In genomic region chr20:4916991-4917881, GRCh38 we compare ENCODE assay signal across 15 cellular contexts.
DNase-seq lines count a peak whose midpoint lies in the region; ATAC-seq and TF ChIP-seq lines count a peak whose summit lies in the region.
"Had no signal": no experiment of that assay in that cellular context is flagged by ENCODE, and none has a peak within 500 bp of the region (broad histone marks: within the 10 kb centered on the region; RNA-seq: fewer than 3 reads in every experiment).

No MANE protein-coding gene starts in this region.

- H3K36me3 ChIP-seq in MM.1S (replicated peaks; ENCODE audit: insufficient read depth, low read length) (no peaks in the 10 kb centered on the region), mucosa of descending colon (ENCODE audit: low read depth) (no peaks in the 10 kb centered on the region)
- H3K36me3 ChIP-seq: uterus had no signal

- H3K4me3 ChIP-seq in MM.1S (ENCODE audit: low read length), result no peak overlapping the region
- no peak overlapping the region for H3K4me3 ChIP-seq in mucosa of descending colon
- H3K4me3 ChIP-seq: GM12878, uterus had no signal

- peaks cover 7% of the 10 kb centered on the region for H3K36me3 Mint-ChIP-seq in T-helper 2 cell treated with Interferon-gamma antibody and Interleukin-4, amounts not matched to agents 5 μg/mL and 100 μg/mL, for 36 hours (ENCODE audit: low read depth)

- peaks cover 6% of the 10 kb centered on the region for H3K4me1 Mint-ChIP-seq in T-helper 2 cell treated with Interferon-gamma antibody and Interleukin-4, amounts not matched to agents 5 μg/mL and 100 μg/mL, for 36 hours (ENCODE audit: low read depth)

- DNase-seq in AG20443 (ENCODE audit: low spot score), result peak; percentile 43
- DNase-seq in MM.1S, result no peak
- peak; percentile 70 for DNase-seq in cerebellar cortex (ENCODE audit: low spot score)
- DNase-seq in mucosa of descending colon, result no peak
- DNase-seq in T-helper 2 cell treated with Interferon-gamma antibody and Interleukin-4, amounts not matched to agents 5 μg/mL and 100 μg/mL, for 36 hours (ENCODE audit: low spot score), result no peak
- no peak for DNase-seq in activated T-cell treated with anti-CD3 and anti-CD28 coated beads for 4 hours
- DNase-seq: activated CD4-positive, alpha-beta T cell treated with anti-CD3 and anti-CD28 coated beads, Interleukin-2, amount 10 ng/mL, durations not matched to agents 24 days and 14 days; CD8-positive, alpha-beta memory T cell; erythroblast; NCI-H2107; uterus had no signal

- peaks cover 20% of the 10 kb centered on the region for H3F3A ChIP-seq in MM.1S (ENCODE audit: insufficient read depth, low read length)

- no peaks in the 10 kb centered on the region for H3K27me3 ChIP-seq in MM.1S (replicated peaks; ENCODE audit: insufficient read depth, low read length)
- H3K27me3 ChIP-seq: uterus had no signal

- no peak overlapping the region for H3K9ac ChIP-seq in MM.1S (ENCODE audit: low read length)

- H3K4me3 Mint-ChIP-seq in T-helper 2 cell treated with Interferon-gamma antibody and Interleukin-4, amounts not matched to agents 5 μg/mL and 100 μg/mL, for 36 hours, result no peak overlapping the region
- H3K4me3 Mint-ChIP-seq: activated CD4-positive, alpha-beta T cell treated with anti-CD3 and anti-CD28 coated beads, Interleukin-2, amount 10 ng/mL, durations not matched to agents 24 days and 14 days; activated naive CD4-positive, alpha-beta T cell treated with anti-CD3 and anti-CD28 coated beads, Interleukin-2, amount 50 U/mL, for 24 hours; CD8-positive, alpha-beta memory T cell had no signal

- intact Hi-C loops in mucosa of descending colon (cut with DNase I, micrococcal nuclease), result no loop called here

- no peak overlapping the region for H3K27ac ChIP-seq in MM.1S (ENCODE audit: low read length)
- H3K27ac ChIP-seq: uterus had no signal

- peak overlapping the region; percentile 67; the same call in 1 of the 2 replicates for H3K4me2 ChIP-seq in MM.1S (ENCODE audit: low read depth, low read length)

- H3K4me1 ChIP-seq in MM.1S (ENCODE audit: low read length) (peaks cover 26% of the 10 kb centered on the region), mucosa of descending colon (ENCODE audit: low read depth) (peaks cover 10% of the 10 kb centered on the region)
- H3K4me1 ChIP-seq: uterus had no signal

- ATAC-seq in mucosa of descending colon (peak; percentile 46), GM18870 (IDR thresholded peaks at IDR 0.05; ENCODE audit: unreplicated experiment) (no peak), HG02870 (IDR thresholded peaks at IDR 0.05; ENCODE audit: unreplicated experiment) (no peak)
- ATAC-seq: GM12878 had no signal

- H3K9me2 ChIP-seq in MM.1S (replicated peaks; ENCODE audit: insufficient read depth, low read length), result no peaks in the 10 kb centered on the region

- TF ChIP-seq CTCF in MM.1S (IDR thresholded peaks at IDR 0.05; ENCODE audit: low read length), result no peak
- TF ChIP-seq CTCF in mucosa of descending colon (IDR thresholded peaks at IDR 0.05), result no peak

- H3K9me3 Mint-ChIP-seq in T-helper 2 cell treated with Interferon-gamma antibody and Interleukin-4, amounts not matched to agents 5 μg/mL and 100 μg/mL, for 36 hours, result no peaks in the 10 kb centered on the region
- H3K9me3 Mint-ChIP-seq: activated CD4-positive, alpha-beta T cell treated with anti-CD3 and anti-CD28 coated beads, Interleukin-2, amount 10 ng/mL, durations not matched to agents 24 days and 14 days; activated naive CD4-positive, alpha-beta T cell treated with anti-CD3 and anti-CD28 coated beads, Interleukin-2, amount 50 U/mL, for 24 hours; CD8-positive, alpha-beta memory T cell had no signal

- no peak overlapping the region for H2AFZ ChIP-seq in MM.1S (ENCODE audit: low read length)

- no peaks in the 10 kb centered on the region for H4K20me1 ChIP-seq in MM.1S (ENCODE audit: insufficient read depth, low read length)

- H3K9me3 ChIP-seq in MM.1S (replicated peaks; ENCODE audit: insufficient read depth, low read length) (no peaks in the 10 kb centered on the region), mucosa of descending colon (no peaks in the 10 kb centered on the region)
- H3K9me3 ChIP-seq: uterus had no signal

- no peak overlapping the region for H3K27ac Mint-ChIP-seq in T-helper 2 cell treated with Interferon-gamma antibody and Interleukin-4, amounts not matched to agents 5 μg/mL and 100 μg/mL, for 36 hours
- H3K27ac Mint-ChIP-seq: activated CD4-positive, alpha-beta T cell treated with anti-CD3 and anti-CD28 coated beads, Interleukin-2, amount 10 ng/mL, durations not matched to agents 24 days and 14 days; activated naive CD4-positive, alpha-beta T cell treated with anti-CD3 and anti-CD28 coated beads, Interleukin-2, amount 50 U/mL, for 24 hours had no signal

- no peaks in the 10 kb centered on the region for H3K79me2 ChIP-seq in MM.1S (ENCODE audit: low read length)

- no peaks in the 10 kb centered on the region for H3K27me3 Mint-ChIP-seq in T-helper 2 cell treated with Interferon-gamma antibody and Interleukin-4, amounts not matched to agents 5 μg/mL and 100 μg/mL, for 36 hours (ENCODE audit: low read depth)
- H3K27me3 Mint-ChIP-seq: activated CD4-positive, alpha-beta T cell treated with anti-CD3 and anti-CD28 coated beads, Interleukin-2, amount 10 ng/mL, durations not matched to agents 24 days and 14 days; activated naive CD4-positive, alpha-beta T cell treated with anti-CD3 and anti-CD28 coated beads, Interleukin-2, amount 50 U/mL, for 24 hours; CD8-positive, alpha-beta memory T cell had no signal

Comparison
In these comparisons a context has a peak if more than half of its experiments do, and no peak if none do; other contexts are left out.
1. DNase-seq: peak in AG20443 (single experiment) and cerebellar cortex (single experiment); none in MM.1S (single experiment), mucosa of descending colon (0 of 3), T-helper 2 cell treated with Interferon-gamma antibody and Interleukin-4, amounts not matched to agents 5 μg/mL and 100 μg/mL, for 36 hours (single experiment) and activated T-cell treated with anti-CD3 and anti-CD28 coated beads for 4 hours (single experiment).